In the genomic region with DNA sequence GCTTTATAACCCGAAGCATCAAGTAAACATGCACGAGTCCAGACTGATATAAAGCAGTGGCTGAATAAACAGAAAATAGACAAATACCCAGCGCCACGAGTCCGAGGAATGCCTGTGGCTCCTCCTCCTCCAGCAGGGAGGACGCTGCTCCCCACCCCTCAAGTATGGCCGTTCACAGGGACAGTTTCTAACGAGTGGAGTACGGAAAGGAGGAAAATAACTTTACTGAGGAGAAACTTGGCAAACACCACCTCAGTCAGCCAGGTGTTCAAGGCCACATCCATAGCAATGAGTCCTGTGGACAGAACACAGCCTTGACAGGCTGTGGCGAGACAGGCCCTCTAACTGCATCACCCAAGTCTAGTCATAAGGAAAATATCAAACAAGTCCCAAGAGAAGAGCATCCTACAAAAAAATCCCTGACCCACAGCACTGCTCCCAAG, we compare ENCODE assay signal across 9 cellular contexts. TPM values are rescaled to one million over a fixed set of nuclear protein-coding genes. Genes with fewer than 3 reads are reported as not detected.
DNase-seq lines count a peak whose midpoint lies in the region; ATAC-seq and TF ChIP-seq lines count a peak whose summit lies in the region.
"Had no signal": no experiment of that assay in that cellular context is flagged by ENCODE, and none has a peak within 500 bp of the region (broad histone marks: within the 10 kb centered on the region; RNA-seq: fewer than 3 reads in every experiment).

No MANE protein-coding gene starts in this region.

- no peak overlapping the region for H3K4me3 Mint-ChIP-seq in activated naive CD4-positive, alpha-beta T cell treated with anti-CD3 and anti-CD28 coated beads, Interleukin-2, amount 10 ng/mL, durations not matched to agents 7 days and 5 days
- H3K4me3 Mint-ChIP-seq in effector memory CD8-positive, alpha-beta T cell: peak overlapping the region; percentile 15 to 23
- H3K4me3 Mint-ChIP-seq in naive thymus-derived CD8-positive, alpha-beta T cell: peak overlapping the region in 7 of 10 donors; percentile 6 to 71 (median 62)

- no peak overlapping the region for H3K4me3 ChIP-seq in upper lobe of left lung

- H3K27ac ChIP-seq in upper lobe of left lung: peak overlapping the region; percentile 82 to 86 (median 83)

- peaks cover 82 to 96% (median 87%) of the 10 kb centered on the region in 4 donors for H3K4me1 ChIP-seq in upper lobe of left lung

- TF ChIP-seq POLR2A in upper lobe of left lung (IDR thresholded peaks at IDR 0.05): no peak

- CTCF ChIA-PET in activated naive CD4-positive, alpha-beta T cell treated with anti-CD3 and anti-CD28 coated beads, Interleukin-2, amount 10 ng/mL, durations not matched to agents 7 days and 5 days (lab: Charles Lee): interaction anchor here (0.7 to 1.5 kb wide), 2 partner anchors 9 to 113 kb away, joined by 3 to 4 read pairs; a partner anchor contains a TSS

- no peaks in the 10 kb centered on the region for H3K9me3 ChIP-seq in upper lobe of left lung

- no peaks in the 10 kb centered on the region for H3K27me3 Mint-ChIP-seq in activated naive CD4-positive, alpha-beta T cell treated with anti-CD3 and anti-CD28 coated beads, Interleukin-2, amount 10 ng/mL, durations not matched to agents 7 days and 5 days
- H3K27me3 Mint-ChIP-seq in effector memory CD8-positive, alpha-beta T cell: no peaks in the 10 kb centered on the region
- no peaks in the 10 kb centered on the region for H3K27me3 Mint-ChIP-seq in naive thymus-derived CD8-positive, alpha-beta T cell

- no peak for ATAC-seq in activated naive CD4-positive, alpha-beta T cell treated with anti-CD3 and anti-CD28 coated beads, Interleukin-2, amount 50 U/mL, for 72 hours
- ATAC-seq in effector memory CD8-positive, alpha-beta T cell (replicated peaks): no peak
- no peak for ATAC-seq in naive thymus-derived CD8-positive, alpha-beta T cell
- peak in 1 of 2 donors; percentile 6 for ATAC-seq in upper lobe of left lung (ENCODE audit: low FRiP score in 2 of 2)
- no peak for ATAC-seq in GM21381 (IDR thresholded peaks at IDR 0.05; ENCODE audit: unreplicated experiment)

- DNase-seq in activated naive CD4-positive, alpha-beta T cell treated with anti-CD3 and anti-CD28 coated beads, Interleukin-2, amount 50 U/mL, for 72 hours (ENCODE audit: low spot score in 2 of 2): no peak
- DNase-seq in activated naive CD4-positive, alpha-beta T cell treated with anti-CD3 and anti-CD28 coated beads, Interleukin-2, amount 10 ng/mL, durations not matched to agents 7 days and 5 days: no peak
- no peak for DNase-seq in effector memory CD8-positive, alpha-beta T cell
- DNase-seq in naive thymus-derived CD8-positive, alpha-beta T cell: no peak
- DNase-seq in upper lobe of left lung: no peak
- no peak for DNase-seq in retina
- no peak for DNase-seq in GM10266 (ENCODE audit: extremely low spot score)
- DNase-seq: hippocampal formation had no signal

- TF ChIP-seq CTCF in upper lobe of left lung (IDR thresholded peaks at IDR 0.05) (no peak), GM10266 (IDR thresholded peaks at IDR 0.05; ENCODE audit: control insufficient read depth, insufficient read depth, low read depth, missing control alignments) (no peak)

- no peak for TF ChIP-seq EP300 in upper lobe of left lung (IDR thresholded peaks at IDR 0.05)

- no peaks in the 10 kb centered on the region for H3K36me3 Mint-ChIP-seq in activated naive CD4-positive, alpha-beta T cell treated with anti-CD3 and anti-CD28 coated beads, Interleukin-2, amount 50 U/mL, for 72 hours
- H3K36me3 Mint-ChIP-seq in activated naive CD4-positive, alpha-beta T cell treated with anti-CD3 and anti-CD28 coated beads, Interleukin-2, amount 10 ng/mL, durations not matched to agents 7 days and 5 days: peaks cover 19% of the 10 kb centered on the region
- H3K36me3 Mint-ChIP-seq in effector memory CD8-positive, alpha-beta T cell (ENCODE audit: insufficient read depth): peaks cover 17% of the 10 kb centered on the region
- H3K36me3 Mint-ChIP-seq in naive thymus-derived CD8-positive, alpha-beta T cell: peaks cover 0 to 32% (median 0%) of the 10 kb centered on the region in 3 donors

- WGBS in upper lobe of left lung, 2 donors: 59 to 62% methylated on average over 10 of the region's 10 CpGs

- H3K27me3 ChIP-seq in upper lobe of left lung: no peaks in the 10 kb centered on the region

- no peaks in the 10 kb centered on the region for H3K9me3 Mint-ChIP-seq in activated naive CD4-positive, alpha-beta T cell treated with anti-CD3 and anti-CD28 coated beads, Interleukin-2, amount 50 U/mL, for 72 hours
- H3K9me3 Mint-ChIP-seq in activated naive CD4-positive, alpha-beta T cell treated with anti-CD3 and anti-CD28 coated beads, Interleukin-2, amount 10 ng/mL, durations not matched to agents 7 days and 5 days: no peaks in the 10 kb centered on the region
- H3K9me3 Mint-ChIP-seq in effector memory CD8-positive, alpha-beta T cell: no peaks in the 10 kb centered on the region
- H3K9me3 Mint-ChIP-seq in naive thymus-derived CD8-positive, alpha-beta T cell: no peaks in the 10 kb centered on the region

- peaks cover 0 to 7% (median 1%) of the 10 kb centered on the region in 4 donors for H3K36me3 ChIP-seq in upper lobe of left lung

- peak overlapping the region; percentile 59 to 95 for H3K27ac Mint-ChIP-seq in activated naive CD4-positive, alpha-beta T cell treated with anti-CD3 and anti-CD28 coated beads, Interleukin-2, amount 50 U/mL, for 72 hours
- no peak overlapping the region for H3K27ac Mint-ChIP-seq in activated naive CD4-positive, alpha-beta T cell treated with anti-CD3 and anti-CD28 coated beads, Interleukin-2, amount 10 ng/mL, durations not matched to agents 7 days and 5 days
- peak overlapping the region; percentile 64 to 70 for H3K27ac Mint-ChIP-seq in effector memory CD8-positive, alpha-beta T cell
- H3K27ac Mint-ChIP-seq in naive thymus-derived CD8-positive, alpha-beta T cell: peak overlapping the region in 6 of 10 donors; percentile 62 to 82 (median 75)

- POLR2A ChIA-PET in naive thymus-derived CD8-positive, alpha-beta T cell (lab: Charles Lee): no interaction called here

- H3K4me1 Mint-ChIP-seq in activated naive CD4-positive, alpha-beta T cell treated with anti-CD3 and anti-CD28 coated beads, Interleukin-2, amount 10 ng/mL, durations not matched to agents 7 days and 5 days: peaks cover 40% of the 10 kb centered on the region
- peaks cover 43 to 56% of the 10 kb centered on the region in 2 donors for H3K4me1 Mint-ChIP-seq in effector memory CD8-positive, alpha-beta T cell (ENCODE audit: low read depth in 2 of 2)
- H3K4me1 Mint-ChIP-seq in naive thymus-derived CD8-positive, alpha-beta T cell: peaks cover 33 to 65% (median 63%) of the 10 kb centered on the region in 4 donors

RNA-seq across cellular contexts. Expression of a gene that starts 9.2 kb away (rescaled TPM):
- 10 to 100 TPM; 24.2 to 24.9 TPM for total RNA-seq in activated naive CD4-positive, alpha-beta T cell treated with anti-CD3 and anti-CD28 coated beads, Interleukin-2, amount 50 U/mL, for 72 hours
- 10 to 100 TPM; 29.0 to 32.5 TPM for total RNA-seq in naive thymus-derived CD8-positive, alpha-beta T cell
- 10 to 100 TPM; 28.8 to 45.3 (median 37.7) TPM for polyA plus RNA-seq in naive thymus-derived CD8-positive, alpha-beta T cell
- total RNA-seq in upper lobe of left lung: 100 to 1,000 TPM in 1 of 6 donors, 10 to 100 TPM in 5; 77.4 to 112 (median 92.7) TPM

RNA-seq across cellular contexts. Expression of a gene that starts 25.5 kb away (rescaled TPM):
- 10 to 100 TPM in 1 of 2 donors, 1 to 10 TPM in 1; 5.5 to 15.0 TPM for total RNA-seq in activated naive CD4-positive, alpha-beta T cell treated with anti-CD3 and anti-CD28 coated beads, Interleukin-2, amount 50 U/mL, for 72 hours
- total RNA-seq in naive thymus-derived CD8-positive, alpha-beta T cell: 10 to 100 TPM; 13.0 to 15.1 TPM
- polyA plus RNA-seq in naive thymus-derived CD8-positive, alpha-beta T cell: 10 to 100 TPM in 1 of 3 donors, 1 to 10 TPM in 2; 4.5 to 12.1 (median 7.8) TPM
- total RNA-seq in upper lobe of left lung: 10 to 100 TPM; 21.6 to 77.5 (median 37.9) TPM
